22 cellular contexts compared by ENCODE assay signal in the genomic region with DNA sequence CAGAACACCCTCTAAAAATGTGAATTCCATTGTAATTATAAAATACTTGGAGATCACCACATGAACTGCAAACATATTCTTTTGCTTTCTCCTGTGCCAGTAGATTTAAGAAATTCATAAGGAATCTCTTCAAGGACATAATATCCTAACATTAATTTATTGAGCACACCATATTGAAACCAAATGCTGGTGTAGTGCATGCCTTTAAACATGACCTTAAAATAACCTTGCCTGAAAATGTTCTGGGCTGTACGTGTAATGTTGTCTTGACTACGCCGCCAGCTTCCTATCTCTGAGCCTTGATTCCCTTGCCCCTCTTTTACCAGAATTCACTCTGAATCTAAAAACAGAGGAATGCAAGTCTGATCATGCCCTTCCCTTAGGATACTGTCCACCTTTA.
DNase-seq lines count a peak whose midpoint lies in the region; ATAC-seq, FAIRE-seq and TF ChIP-seq lines count a peak whose summit lies in the region.
"Had no signal": no experiment of that assay in that cellular context is flagged by ENCODE, and none has a peak within 500 bp of the region (broad histone marks: within the 10 kb centered on the region; RNA-seq: fewer than 3 reads in every experiment).

No MANE protein-coding gene starts in this region.

- H4K20me1 ChIP-seq in keratinocyte (ENCODE audit: control insufficient read depth, extremely low read depth, insufficient read depth, low read length) = no peaks in the 10 kb centered on the region
- no peaks in the 10 kb centered on the region for H4K20me1 ChIP-seq in smooth muscle cell (ENCODE audit: low read depth)

- no peaks in the 10 kb centered on the region for H3K36me3 Mint-ChIP-seq in activated CD4-positive, alpha-beta T cell treated with anti-CD3 and anti-CD28 coated beads, Interleukin-2, amount 10 ng/mL, durations not matched to agents 24 days and 14 days (ENCODE audit: low read depth)
- H3K36me3 Mint-ChIP-seq: CD4-positive, CD25-positive, alpha-beta regulatory T cell had no signal

- H3K4me3 Mint-ChIP-seq in activated CD4-positive, alpha-beta T cell treated with anti-CD3 and anti-CD28 coated beads, Interleukin-2, amount 10 ng/mL, durations not matched to agents 24 days and 14 days = no peak overlapping the region
- H3K4me3 Mint-ChIP-seq: CD4-positive, CD25-positive, alpha-beta regulatory T cell had no signal

- peaks cover 11% of the 10 kb centered on the region for H3F3A ChIP-seq in smooth muscle cell (ENCODE audit: low read depth)

- no peak overlapping the region for H3K27ac ChIP-seq in keratinocyte (ENCODE audit: control insufficient read depth, insufficient read depth, low read length)
- no peak overlapping the region for H3K27ac ChIP-seq in smooth muscle cell (ENCODE audit: low read depth)
- no peak overlapping the region for H3K27ac ChIP-seq in left lung
- no peak overlapping the region for H3K27ac ChIP-seq in brain microvascular endothelial cell
- H3K27ac ChIP-seq: HL-60 had no signal

- intact Hi-C loops in activated CD4-positive, alpha-beta T cell treated with anti-CD3 and anti-CD28 coated beads, Interleukin-2, amount 10 ng/mL, durations not matched to agents 24 days and 14 days (cut with micrococcal nuclease) = no loop called here
- intact Hi-C loops in left lung (cut with DNase I) = no loop called here

- TF ChIP-seq CTCF in keratinocyte (optimal IDR thresholded peaks at IDR 0.05 in 1 of 3, IDR thresholded peaks at IDR 0.05 in 1 of 3, conservative IDR thresholded peaks at IDR 0.05 in 1 of 3; ENCODE audit: extremely low read depth in 1 of 3, insufficient read depth in 2 of 3, low read length in 3 of 3) (no peak), smooth muscle cell (IDR thresholded peaks at IDR 0.05; ENCODE audit: borderline replicate concordance, insufficient read depth, poor library complexity, severe bottlenecking) (no peak), left lung (IDR thresholded peaks at IDR 0.05) (no peak), brain microvascular endothelial cell (IDR thresholded peaks at IDR 0.05; ENCODE audit: low read depth, low read length, missing control alignments) (no peak)

- H3K79me2 ChIP-seq in keratinocyte (ENCODE audit: control insufficient read depth, insufficient read depth, low read length) (no peaks in the 10 kb centered on the region), smooth muscle cell (ENCODE audit: low read depth) (no peaks in the 10 kb centered on the region)

- H3K4me2 ChIP-seq in keratinocyte (ENCODE audit: control insufficient read depth, extremely low read depth, insufficient read depth, low read depth, low read length) (no peak overlapping the region), smooth muscle cell (no peak overlapping the region)

- H3K9me3 Mint-ChIP-seq in activated CD4-positive, alpha-beta T cell treated with anti-CD3 and anti-CD28 coated beads, Interleukin-2, amount 10 ng/mL, durations not matched to agents 24 days and 14 days = no peaks in the 10 kb centered on the region

- no peak for ATAC-seq in left lung

- H3K9ac ChIP-seq in adipocyte (ENCODE audit: low read length) (no peak overlapping the region), keratinocyte (ENCODE audit: control insufficient read depth, extremely low read depth, insufficient read depth, low read length) (no peak overlapping the region), smooth muscle cell (ENCODE audit: low read depth) (no peak overlapping the region)

- peak; percentile 20 for FAIRE-seq in keratinocyte (lab: Jason Lieb, UNC)
- FAIRE-seq in HTR-8/SVneo (lab: Jason Lieb, UNC) = no peak

- H3K4me3 ChIP-seq in adipocyte (ENCODE audit: low read length) = no peak overlapping the region
- no peak overlapping the region for H3K4me3 ChIP-seq in keratinocyte (ENCODE audit: control insufficient read depth in 2 of 3, extremely low read depth in 1 of 3, insufficient read depth in 2 of 3, low read depth in 1 of 3, low read length in 3 of 3)
- H3K4me3 ChIP-seq in smooth muscle cell = no peak overlapping the region
- H3K4me3 ChIP-seq in left lung = no peak overlapping the region
- H3K4me3 ChIP-seq in brain microvascular endothelial cell (ENCODE audit: low read depth, low read length) = no peak overlapping the region

- DNase-seq in activated CD4-positive, alpha-beta T cell treated with anti-CD3 and anti-CD28 coated beads, Interleukin-2, amount 10 ng/mL, durations not matched to agents 24 days and 14 days = peak; percentile 15
- no peak for DNase-seq in activated CD4-positive, alpha-beta T cell treated with anti-CD3 and anti-CD28 coated beads for 48 hours
- DNase-seq in adipocyte (ENCODE audit: low read depth) = peak; percentile 10
- DNase-seq in keratinocyte (ENCODE audit: low read depth, low spot score) = no peak
- no peak for DNase-seq in smooth muscle cell (lab: John Stamatoyannopoulos, UW; ENCODE audit: unreplicated experiment)
- DNase-seq in HTR-8/SVneo (ENCODE audit: insufficient read length, low spot score) = no peak
- no peak for DNase-seq in left lung
- no peak for DNase-seq in brain microvascular endothelial cell
- DNase-seq: 8988T; BE2C; Caco-2; CD4-positive, CD25-positive, alpha-beta regulatory T cell; GF-D8; HCEC 1CT; NCI-H1105 treated with DMSO at 0.1 percent for 48 hours; NCI-H1694; NCI-H510A treated with DMSO at 0.1 percent for 48 hours; NCI-H82; OCI-M1; RPMI8226; SHP77 treated with DMSO at 0.1 percent for 48 hours had no signal

- H2AFZ ChIP-seq in keratinocyte (ENCODE audit: control insufficient read depth, low read length) (peak overlapping the region; percentile 2), smooth muscle cell (ENCODE audit: low read depth) (peak overlapping the region; percentile 30)

- H3K9me3 ChIP-seq in adipocyte (ENCODE audit: control insufficient read depth, low read length) (no peaks in the 10 kb centered on the region), keratinocyte (ENCODE audit: control insufficient read depth, low read depth, low read length) (no peaks in the 10 kb centered on the region), smooth muscle cell (replicated peaks; ENCODE audit: low read depth) (no peaks in the 10 kb centered on the region), left lung (no peaks in the 10 kb centered on the region)
- H3K9me3 ChIP-seq: BE2C, Caco-2 had no signal

- H3K4me1 ChIP-seq in adipocyte (ENCODE audit: control insufficient read depth, insufficient read depth, low read length) (peaks cover 14% of the 10 kb centered on the region), keratinocyte (ENCODE audit: control insufficient read depth, extremely low read depth, insufficient read depth, low read length) (peaks cover 6% of the 10 kb centered on the region), smooth muscle cell (ENCODE audit: low read depth) (peaks cover 11% of the 10 kb centered on the region), left lung (no peaks in the 10 kb centered on the region)
- H3K4me1 ChIP-seq: Caco-2 had no signal

- dilution Hi-C loops in keratinocyte (cut with MboI; ENCODE audit: extremely low pct_ligation_motif_present, low sequenced_read_pairs) = no loop called here

- no peaks in the 10 kb centered on the region for H3K9me1 ChIP-seq in keratinocyte (ENCODE audit: control insufficient read depth, extremely low read depth, insufficient read depth, low read length)

- H3K27me3 Mint-ChIP-seq in activated CD4-positive, alpha-beta T cell treated with anti-CD3 and anti-CD28 coated beads, Interleukin-2, amount 10 ng/mL, durations not matched to agents 24 days and 14 days = no peaks in the 10 kb centered on the region
- H3K27me3 Mint-ChIP-seq: CD4-positive, CD25-positive, alpha-beta regulatory T cell had no signal

- no peaks in the 10 kb centered on the region for H3K27me3 ChIP-seq in adipocyte (replicated peaks; ENCODE audit: control insufficient read depth, insufficient read depth, low read length)
- H3K27me3 ChIP-seq in keratinocyte (ENCODE audit: control insufficient read depth, extremely low read depth, insufficient read depth, low read length) = no peaks in the 10 kb centered on the region
- no peaks in the 10 kb centered on the region for H3K27me3 ChIP-seq in smooth muscle cell (ENCODE audit: low read depth)
- H3K27me3 ChIP-seq in left lung = no peaks in the 10 kb centered on the region
- H3K27me3 ChIP-seq in brain microvascular endothelial cell (replicated peaks) = no peaks in the 10 kb centered on the region
- H3K27me3 ChIP-seq: BE2C had no signal

- no peaks in the 10 kb centered on the region for H3K4me1 Mint-ChIP-seq in activated CD4-positive, alpha-beta T cell treated with anti-CD3 and anti-CD28 coated beads, Interleukin-2, amount 10 ng/mL, durations not matched to agents 24 days and 14 days
- H3K4me1 Mint-ChIP-seq: CD4-positive, CD25-positive, alpha-beta regulatory T cell had no signal

- H3K27ac Mint-ChIP-seq in activated CD4-positive, alpha-beta T cell treated with anti-CD3 and anti-CD28 coated beads, Interleukin-2, amount 10 ng/mL, durations not matched to agents 24 days and 14 days = no peak overlapping the region
- H3K27ac Mint-ChIP-seq: CD4-positive, CD25-positive, alpha-beta regulatory T cell had no signal

- no peaks in the 10 kb centered on the region for H3K36me3 ChIP-seq in adipocyte (ENCODE audit: control insufficient read depth, insufficient read depth, low read length, severe bottlenecking)
- no peaks in the 10 kb centered on the region for H3K36me3 ChIP-seq in keratinocyte (ENCODE audit: control insufficient read depth in 2 of 2, extremely low read depth in 1 of 2, insufficient read depth in 2 of 2, low read length in 2 of 2)
- H3K36me3 ChIP-seq in smooth muscle cell (ENCODE audit: low read depth) = no peaks in the 10 kb centered on the region
- no peaks in the 10 kb centered on the region for H3K36me3 ChIP-seq in left lung
- H3K36me3 ChIP-seq in brain microvascular endothelial cell (replicated peaks) = no peaks in the 10 kb centered on the region
- H3K36me3 ChIP-seq: BE2C had no signal

- 92% methylated on average over 3 of the region's 3 CpGs for WGBS in smooth muscle cell (ENCODE audit: low lambda C conversion rate)

- in situ Hi-C loops in brain microvascular endothelial cell (cut with HindIII; ENCODE audit: low pct_ligation_motif_present, low sequenced_read_pairs) = no loop called here

Comparison
In these comparisons a context has a peak if more than half of its experiments do, and no peak if none do; other contexts are left out.
1. DNase-seq: peak in activated CD4-positive, alpha-beta T cell treated with anti-CD3 and anti-CD28 coated beads, Interleukin-2, amount 10 ng/mL, durations not matched to agents 24 days and 14 days (single experiment) and adipocyte (single experiment); none in activated CD4-positive, alpha-beta T cell treated with anti-CD3 and anti-CD28 coated beads for 48 hours (single experiment), keratinocyte (single experiment), smooth muscle cell (single experiment), HTR-8/SVneo (single experiment), left lung (0 of 2) and brain microvascular endothelial cell (single experiment).